Comparison of ENCODE assay signal across 17 cellular contexts in genomic region chr9:114515528-114515927, GRCh38. TPM values are rescaled to one million over a fixed set of nuclear protein-coding genes. Genes with fewer than 3 reads are reported as not detected.
DNase-seq lines count a peak whose midpoint lies in the region; TF ChIP-seq lines count a peak whose summit lies in the region.
"Had no signal": no experiment of that assay in that cellular context is flagged by ENCODE, and none has a peak within 500 bp of the region (broad histone marks: within the 10 kb centered on the region; RNA-seq: fewer than 3 reads in every experiment).

No MANE protein-coding gene starts in this region.

- no peak for TF ChIP-seq CTCF in adrenal gland (IDR thresholded peaks at IDR 0.05)
- TF ChIP-seq CTCF in testis (IDR thresholded peaks at IDR 0.05), result no peak
- no peak for TF ChIP-seq CTCF in foreskin fibroblast (IDR thresholded peaks at IDR 0.05; ENCODE audit: low read depth, low read length)
- TF ChIP-seq CTCF in tibial nerve (IDR thresholded peaks at IDR 0.05), result no peak

- H2BK120ac ChIP-seq in neuronal stem cell (ENCODE audit: low read depth, low read length), result no peak overlapping the region

- no peaks in the 10 kb centered on the region for H3K36me3 ChIP-seq in adrenal gland (replicated peaks in 1 of 2)
- H3K36me3 ChIP-seq in neuronal stem cell (replicated peaks in 1 of 2; ENCODE audit: control insufficient read depth in 2 of 2, insufficient read depth in 2 of 2, low read length in 2 of 2), result no peaks in the 10 kb centered on the region
- no peaks in the 10 kb centered on the region for H3K36me3 ChIP-seq in testis (ENCODE audit: low read depth, missing control alignments)
- no peaks in the 10 kb centered on the region for H3K36me3 ChIP-seq in tibial nerve
- H3K36me3 ChIP-seq: BE2C, BLaER1 had no signal

- peak in 6 of 7 donors; percentile 55 to 79 (median 74) for DNase-seq in adrenal gland
- no peak for DNase-seq in neuronal stem cell (ENCODE audit: low spot score)
- DNase-seq in testis, result peak; percentile 64
- no peak for DNase-seq in D341Med (ENCODE audit: low spot score)
- DNase-seq in foreskin fibroblast, result no peak
- DNase-seq in tibial nerve (ENCODE audit: low spot score in 2 of 2), result no peak
- DNase-seq: 8988T; ACHN; BE2C; C1 segment of cervical spinal cord; CD4-positive, alpha-beta memory T cell; CD4-positive, CD25-positive, alpha-beta regulatory T cell; CD8-positive, alpha-beta memory T cell; COR-L47; DMS79 treated with DMSO at 0.1 percent for 48 hours; GF-D8 had no signal

- H3K9me3 ChIP-seq in adrenal gland (replicated peaks in 1 of 3) (no peaks in the 10 kb centered on the region), neuronal stem cell (replicated peaks in 1 of 2; ENCODE audit: control insufficient read depth in 2 of 2, insufficient read depth in 1 of 2, low read depth in 1 of 2, low read length in 2 of 2) (no peaks in the 10 kb centered on the region), testis (no peaks in the 10 kb centered on the region), tibial nerve (no peaks in the 10 kb centered on the region)
- H3K9me3 ChIP-seq: BE2C, BLaER1 had no signal

- intact Hi-C loops in adrenal gland (cut with DNase I), result no loop called here
- intact Hi-C loops in testis (cut with DNase I; ENCODE audit: low total_unique reads), result no loop called here

- no peak overlapping the region for H3K4me2 ChIP-seq in neuronal stem cell (ENCODE audit: insufficient read depth, low read length, poor library complexity, severe bottlenecking)

- TF ChIP-seq EP300 in tibial nerve (IDR thresholded peaks at IDR 0.05), result no peak

- H3K23ac ChIP-seq in neuronal stem cell (ENCODE audit: low read depth, low read length, poor library complexity), result no peak overlapping the region

- H3K4me3 ChIP-seq in adrenal gland (no peak overlapping the region), neuronal stem cell (ENCODE audit: low read length in 2 of 2) (no peak overlapping the region), testis (no peak overlapping the region), foreskin fibroblast (ENCODE audit: low read depth in 1 of 2, low read length in 2 of 2) (no peak overlapping the region), tibial nerve (no peak overlapping the region)
- H3K4me3 ChIP-seq: BLaER1 had no signal

- H3K14ac ChIP-seq in neuronal stem cell (ENCODE audit: low read length), result no peak overlapping the region

- H3K27ac ChIP-seq in adrenal gland, result peak overlapping the region in 2 of 5 donors; percentile 27 to 60
- H3K27ac ChIP-seq in neuronal stem cell (replicated peaks; ENCODE audit: low read length), result no peak overlapping the region
- no peak overlapping the region for H3K27ac ChIP-seq in testis
- H3K27ac ChIP-seq in tibial nerve, result no peak overlapping the region

- no peak overlapping the region for H3K18ac ChIP-seq in neuronal stem cell (ENCODE audit: low read length)

- WGBS in adrenal gland, 4 donors, result 27 to 44% (median 32%) methylated on average over 3 of the region's 3 CpGs
- no CpG with 5 or more reads among the region's 3 CpGs for WGBS in neuronal stem cell (ENCODE audit: extremely low coverage in 2 of 2, insufficient read length in 2 of 2, insufficient replicate concordance in 1 of 2), 2 donors
- WGBS in testis, 2 donors, result 27 to 52% methylated on average over 3 of the region's 3 CpGs
- WGBS in tibial nerve, 2 donors, result 31 to 37% methylated on average over 3 of the region's 3 CpGs

- no peak overlapping the region for H3K9ac ChIP-seq in neuronal stem cell (ENCODE audit: low read depth, low read length, poor library complexity)
- H3K9ac ChIP-seq: BLaER1 had no signal

- H2BK5ac ChIP-seq in neuronal stem cell (ENCODE audit: low read length), result no peak overlapping the region

- H3K27me3 ChIP-seq in adrenal gland, result no peaks in the 10 kb centered on the region
- H3K27me3 ChIP-seq in neuronal stem cell (ENCODE audit: control insufficient read depth in 3 of 3, insufficient read depth in 3 of 3, low read depth in 1 of 3, low read length in 3 of 3), result peaks cover 0 to 24% (median 0%) of the 10 kb centered on the region in 3 experiments
- H3K27me3 ChIP-seq in testis, result no peaks in the 10 kb centered on the region
- peaks cover 0 to 20% of the 10 kb centered on the region in 2 donors for H3K27me3 ChIP-seq in tibial nerve
- H3K27me3 ChIP-seq: BLaER1 had no signal

- H3K79me1 ChIP-seq in neuronal stem cell (ENCODE audit: low read depth, low read length), result no peaks in the 10 kb centered on the region

- H3K4ac ChIP-seq in neuronal stem cell (ENCODE audit: low read length), result no peak overlapping the region

- H2AFZ ChIP-seq in neuronal stem cell (ENCODE audit: low read length), result peak overlapping the region; percentile 13

- H2BK12ac ChIP-seq in neuronal stem cell (ENCODE audit: low read length), result no peak overlapping the region

- H4K8ac ChIP-seq in neuronal stem cell (ENCODE audit: low read depth, low read length), result no peak overlapping the region

- H3K4me1 ChIP-seq in adrenal gland (replicated peaks in 1 of 2) (peaks cover 15 to 17% of the 10 kb centered on the region in 2 donors), neuronal stem cell (ENCODE audit: control insufficient read depth in 2 of 2, insufficient read depth in 1 of 2, low read depth in 1 of 2, low read length in 2 of 2) (no peaks in the 10 kb centered on the region), testis (peaks cover 11% of the 10 kb centered on the region), tibial nerve (no peaks in the 10 kb centered on the region)
- H3K4me1 ChIP-seq: BE2C had no signal

- TF ChIP-seq POLR2A in adrenal gland (IDR thresholded peaks at IDR 0.05), result peak in 1 of 2 donors; percentile 25
- no peak for TF ChIP-seq POLR2A in testis (IDR thresholded peaks at IDR 0.05)
- TF ChIP-seq POLR2A in tibial nerve (IDR thresholded peaks at IDR 0.05), result no peak

- H4K91ac ChIP-seq in neuronal stem cell (ENCODE audit: low read depth, low read length, poor library complexity), result no peak overlapping the region

- no peak overlapping the region for H2BK15ac ChIP-seq in neuronal stem cell (ENCODE audit: low read length)

- H2AK5ac ChIP-seq in neuronal stem cell (ENCODE audit: low read depth, low read length), result no peak overlapping the region

RNA-seq across cellular contexts. Expression of gene WHRN, which starts 10.3 kb away (rescaled TPM):
- total RNA-seq in adrenal gland, result 100 to 1,000 TPM in 4 of 8 donors, 10 to 100 TPM in 4; 67.2 to 154 (median 96.4) TPM
- polyA plus RNA-seq in adrenal gland, result 100 to 1,000 TPM in 2 of 3 donors, 10 to 100 TPM in 1; 34.8 to 359 (median 247) TPM
- polyA plus RNA-seq in neuronal stem cell (2013, experiment 1 of 2), result 13.8 TPM
- 14.4 TPM for polyA plus RNA-seq in neuronal stem cell (2013, experiment 2 of 2)
- 100 to 1,000 TPM; 181 to 208 TPM for total RNA-seq in testis
- 70.3 TPM for polyA plus RNA-seq in testis (ENCODE audit: insufficient read depth, low read depth, low replicate concordance)
- total RNA-seq in tibial nerve, result 10 to 100 TPM in 1 of 4 donors, 1 to 10 TPM in 3; 3.7 to 13.2 (median 6.0) TPM

Comparison
In these comparisons a context has a peak if more than half of its experiments do, and no peak if none do; other contexts are left out.
1. DNase-seq: peak in adrenal gland (6 of 7) and testis (single experiment); none in neuronal stem cell (single experiment), D341Med (single experiment), foreskin fibroblast (0 of 2) and tibial nerve (0 of 2).
2. RNA of gene WHRN, which starts 10.3 kb away (total RNA-seq): 181 to 208 TPM in testis and 67.2 to 154 TPM in adrenal gland; 3.7 to 13.2 TPM in tibial nerve; every median in the first group is over 4 times any median in the second.